Comparison of ENCODE assay signal across 8 cellular contexts in the genomic region with DNA sequence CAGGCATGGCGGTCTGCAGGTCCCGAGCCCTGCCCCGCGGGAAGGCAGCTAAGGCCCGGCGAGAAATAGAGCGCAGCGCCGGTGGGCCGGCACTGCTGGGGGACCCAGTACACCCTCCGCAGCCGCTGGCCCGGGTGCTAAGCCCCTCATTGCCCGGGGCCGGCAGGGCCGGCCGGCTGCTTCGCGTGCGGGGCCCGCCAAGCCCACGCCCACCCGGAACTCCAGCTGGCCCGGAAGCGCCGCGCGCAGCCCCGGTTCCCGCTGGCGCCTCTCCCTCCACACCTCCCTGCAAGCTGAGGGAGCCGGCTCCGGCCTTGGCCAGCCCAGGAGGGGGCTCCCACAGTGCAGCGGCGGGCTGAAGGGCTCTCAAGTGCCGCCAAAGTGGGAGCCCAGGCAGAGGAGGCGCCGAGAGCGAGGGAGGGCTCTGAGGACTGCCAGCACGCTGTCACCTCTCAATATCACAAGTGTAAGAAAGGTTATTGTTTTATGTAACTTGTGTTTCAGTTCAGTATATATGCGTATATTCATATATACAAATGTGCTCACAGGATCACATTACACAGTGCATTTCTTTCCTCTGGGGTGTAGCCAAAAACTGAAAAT.
DNase-seq lines count a peak whose midpoint lies in the region; ATAC-seq, FAIRE-seq and TF ChIP-seq lines count a peak whose summit lies in the region.
"Not testable (repeated sequence)": the region's sequence is repeated elsewhere in the genome, so short reads cannot be mapped to it uniquely, and the experiment has no call there.

No MANE protein-coding gene starts in this region.

- H3K4me1 Mint-ChIP-seq in activated CD8-positive, alpha-beta T cell treated with anti-CD3 and anti-CD28 coated beads for 36 hours (ENCODE audit: low read depth); astrocyte (ENCODE audit: low read depth, unreplicated experiment); glutamatergic neuron (ENCODE audit: low read depth, unreplicated experiment): not testable (repeated sequence)
- peaks cover 29% of the 10 kb centered on the region for H3K4me1 Mint-ChIP-seq in mesothelial cell of epicardium

- H3K27me3 ChIP-seq in HUES64 (ENCODE audit: insufficient read depth, low read length); astrocyte (ENCODE audit: insufficient read depth, low read length); spleen (replicated peaks in 1 of 7): not testable (repeated sequence)

- not testable (repeated sequence) for FAIRE-seq in astrocyte (lab: Jason Lieb, UNC)

- not testable (repeated sequence) for H3K27ac ChIP-seq in HUES64 (ENCODE audit: low read depth, low read length); astrocyte (ENCODE audit: low read depth, low read length)
- peak overlapping the region; percentile 63 for H3K27ac ChIP-seq in RWPE1
- H3K27ac ChIP-seq in spleen: peak overlapping the region in 1 of 8 donors; percentile 18

- DNase-seq in Daoy (ENCODE audit: low read depth) (peak; percentile 6), mesothelial cell of epicardium (ENCODE audit: low spot score in 2 of 2, unreplicated experiment in 2 of 2) (peak in 1 of 2 experiments; percentile 51), spleen (peak; percentile 79)
- DNase-seq in RWPE1 (ENCODE audit: low spot score); activated CD8-positive, alpha-beta T cell treated with anti-CD3 and anti-CD28 coated beads for 36 hours; astrocyte (ENCODE audit: low read depth); glutamatergic neuron: not testable (repeated sequence)

- H3K27ac Mint-ChIP-seq in activated CD8-positive, alpha-beta T cell treated with anti-CD3 and anti-CD28 coated beads for 36 hours; astrocyte (ENCODE audit: unreplicated experiment): not testable (repeated sequence)
- peak overlapping the region; percentile 38 for H3K27ac Mint-ChIP-seq in glutamatergic neuron (ENCODE audit: unreplicated experiment)
- H3K27ac Mint-ChIP-seq in mesothelial cell of epicardium: peak overlapping the region; percentile 67

- H3K4me3 ChIP-seq in HUES64 (ENCODE audit: low read length) (peak overlapping the region; percentile 37), spleen (peak overlapping the region in 1 of 8 donors; percentile 15)
- H3K4me3 ChIP-seq in astrocyte (ENCODE audit: insufficient read depth, low read depth, low read length): not testable (repeated sequence)

- ATAC-seq in activated CD8-positive, alpha-beta T cell treated with anti-CD3 and anti-CD28 coated beads for 36 hours: not testable (repeated sequence)

- H3K4me1 ChIP-seq in HUES64 (ENCODE audit: insufficient read depth, low read length); astrocyte (ENCODE audit: insufficient read depth, low read length); spleen: not testable (repeated sequence)

- H3K4me3 Mint-ChIP-seq in activated CD8-positive, alpha-beta T cell treated with anti-CD3 and anti-CD28 coated beads for 36 hours: peak overlapping the region; percentile 72
- H3K4me3 Mint-ChIP-seq in astrocyte (ENCODE audit: unreplicated experiment) (peak overlapping the region; percentile 79), mesothelial cell of epicardium (peak overlapping the region; percentile 68)
- not testable (repeated sequence) for H3K4me3 Mint-ChIP-seq in glutamatergic neuron (ENCODE audit: unreplicated experiment)

- intact Hi-C loops in activated CD8-positive, alpha-beta T cell treated with anti-CD3 and anti-CD28 coated beads for 36 hours (cut with micrococcal nuclease); spleen (cut with DNase I; ENCODE audit: low total_unique reads): not testable (repeated sequence)

- not testable (repeated sequence) for H3K36me3 Mint-ChIP-seq in activated CD8-positive, alpha-beta T cell treated with anti-CD3 and anti-CD28 coated beads for 36 hours (ENCODE audit: low read depth); astrocyte (ENCODE audit: low read depth, unreplicated experiment); glutamatergic neuron (ENCODE audit: unreplicated experiment); mesothelial cell of epicardium

- TF ChIP-seq CTCF in RWPE1 (conservative IDR thresholded peaks at IDR 0.05; ENCODE audit: low read depth); activated CD8-positive, alpha-beta T cell treated with anti-CD3 and anti-CD28 coated beads for 36 hours (IDR thresholded peaks at IDR 0.05); astrocyte (IDR thresholded peaks at IDR 0.05; ENCODE audit: insufficient read depth, low read depth, low read length); glutamatergic neuron (IDR thresholded peaks at IDR 0.05; ENCODE audit: partially characterized antibody, unreplicated experiment); mesothelial cell of epicardium (IDR thresholded peaks at IDR 0.05; ENCODE audit: unreplicated experiment); spleen (IDR thresholded peaks at IDR 0.05 in 8 of 11, conservative IDR thresholded peaks at IDR 0.05 in 3 of 11): not testable (repeated sequence)

- WGBS in HUES64: 59% methylated on average over 39 of the region's 41 CpGs
- WGBS in spleen, 5 donors: 78 to 95% (median 88%) methylated on average over 22 to 41 of the region's 41 CpGs

- not testable (repeated sequence) for H3K79me2 ChIP-seq in astrocyte (ENCODE audit: insufficient read depth, low read length)

- CTCF ChIA-PET in RWPE1 (lab: Yijun Ruan, JAX): interaction anchor here (0.6 kb wide), 1 partner anchor 71 kb away, joined by 3 read pairs; no protein-coding TSS in a partner anchor
- CTCF ChIA-PET in activated CD8-positive, alpha-beta T cell treated with anti-CD3 and anti-CD28 coated beads for 36 hours (lab: Charles Lee): not testable (repeated sequence)

- H3K9me3 ChIP-seq in HUES64 (ENCODE audit: insufficient read depth, low read depth, low read length); astrocyte (ENCODE audit: insufficient read depth, low read depth, low read length); spleen: not testable (repeated sequence)

- not testable (repeated sequence) for H3K4me2 ChIP-seq in astrocyte (ENCODE audit: low read length)

- not testable (repeated sequence) for H3K27me3 Mint-ChIP-seq in activated CD8-positive, alpha-beta T cell treated with anti-CD3 and anti-CD28 coated beads for 36 hours; astrocyte (ENCODE audit: low read depth, unreplicated experiment); glutamatergic neuron (ENCODE audit: unreplicated experiment); mesothelial cell of epicardium (ENCODE audit: low read depth)

- H2AFZ ChIP-seq in astrocyte (ENCODE audit: low read depth, low read length): not testable (repeated sequence)

- H3K36me3 ChIP-seq in HUES64 (ENCODE audit: insufficient read depth, low read length); astrocyte (ENCODE audit: insufficient read depth, low read length); spleen: not testable (repeated sequence)

- not testable (repeated sequence) for H3K9me3 Mint-ChIP-seq in activated CD8-positive, alpha-beta T cell treated with anti-CD3 and anti-CD28 coated beads for 36 hours; astrocyte (ENCODE audit: unreplicated experiment); glutamatergic neuron (ENCODE audit: unreplicated experiment); mesothelial cell of epicardium

- not testable (repeated sequence) for H4K20me1 ChIP-seq in astrocyte (ENCODE audit: insufficient read depth, low read length)

- POLR2A ChIA-PET in RWPE1 (lab: Yijun Ruan, JAX; ENCODE audit: low non-redundant PET); activated CD8-positive, alpha-beta T cell treated with anti-CD3 and anti-CD28 coated beads for 36 hours (lab: Charles Lee): not testable (repeated sequence)

- not testable (repeated sequence) for TF ChIP-seq POLR2A in spleen (IDR thresholded peaks at IDR 0.05)

- not testable (repeated sequence) for H3K9ac ChIP-seq in HUES64 (ENCODE audit: low read depth, low read length); astrocyte (ENCODE audit: low read length)
